In genomic region chr1:206663832-206664652, GRCh38 we compare ENCODE assay signal across 8 cellular contexts. TPM values are rescaled to one million over a fixed set of nuclear protein-coding genes. Genes with fewer than 3 reads are reported as not detected.
A peak's percentile ranks its signal among the peaks of the same experiment; 100 is the strongest.
DNase-seq lines count a peak whose midpoint lies in the region; ATAC-seq and TF ChIP-seq lines count a peak whose summit lies in the region.

No MANE protein-coding gene starts in this region.

- no peak for TF ChIP-seq EP300 in ovary (IDR thresholded peaks at IDR 0.05)

- DNase-seq in AG09319 (ENCODE audit: extremely low read depth, low read depth), result peak; percentile 25
- peak; percentile 67 for DNase-seq in GM19238 (ENCODE audit: insufficient read length, low spot score)
- no peak for DNase-seq in LNCaP clone FGC (ENCODE audit: low read depth)
- DNase-seq in RWPE2 (ENCODE audit: low spot score), result no peak
- peak; percentile 46 for DNase-seq in activated T-helper 9 cell treated with anti-CD3 and anti-CD28 coated beads, Interleukin-2, amount 50 U/mL, for 16 hours (ENCODE audit: low read depth)
- DNase-seq in glomerular endothelial cell (ENCODE audit: extremely low read depth, low read depth, low spot score), result peak; percentile 33
- DNase-seq in ovary, result peak; percentile 55 to 78 (median 65)
- peak; percentile 77 for DNase-seq in type B pancreatic cell (ENCODE audit: extremely low spot score, unreplicated experiment)

- H3K9me3 ChIP-seq in RWPE2 (ENCODE audit: severe bottlenecking), result no peaks in the 10 kb centered on the region
- no peaks in the 10 kb centered on the region for H3K9me3 ChIP-seq in ovary

- peak overlapping the region; percentile 77 for H3K4me3 Mint-ChIP-seq in type B pancreatic cell

- peaks cover 61% of the 10 kb centered on the region for H3K27me3 Mint-ChIP-seq in type B pancreatic cell

- no peaks in the 10 kb centered on the region for H3K9me3 Mint-ChIP-seq in type B pancreatic cell

- H3K4me1 ChIP-seq in RWPE2 (ENCODE audit: insufficient read depth, poor library complexity, severe bottlenecking), result no peaks in the 10 kb centered on the region
- peaks cover 5% of the 10 kb centered on the region for H3K4me1 ChIP-seq in ovary (ENCODE audit: insufficient read depth)

- H3K36me3 Mint-ChIP-seq in type B pancreatic cell, result no peaks in the 10 kb centered on the region

- peak; percentile 77 for ATAC-seq in RWPE2 (ENCODE audit: low read depth)

- H3K36me3 ChIP-seq in RWPE2 (ENCODE audit: low read depth) (no peaks in the 10 kb centered on the region), ovary (no peaks in the 10 kb centered on the region)

- H3K4me3 ChIP-seq in LNCaP clone FGC (ENCODE audit: low read depth, low read length) (no peak overlapping the region), RWPE2 (ENCODE audit: severe bottlenecking) (no peak overlapping the region), ovary (no peak overlapping the region)

- WGBS in ovary, 3 donors, result 6 to 10% (median 9%) methylated on average over 20 of the region's 20 CpGs

- no peaks in the 10 kb centered on the region for H3K27me3 ChIP-seq in RWPE2 (ENCODE audit: insufficient read depth, poor library complexity, severe bottlenecking)
- no peaks in the 10 kb centered on the region for H3K27me3 ChIP-seq in ovary

- TF ChIP-seq POLR2A in ovary (IDR thresholded peaks at IDR 0.05), result no peak

- intact Hi-C loops in ovary (cut with DNase I), result loop anchor here (2.0 to 10.0 kb wide), 4 partner anchors 29 to 179 kb away; partner anchors contain the start of gene DYRK3 (in 3 of the 4)

- H3K27ac ChIP-seq in RWPE2 (ENCODE audit: poor library complexity, severe bottlenecking) (no peak overlapping the region), ovary (no peak overlapping the region)

- no peak overlapping the region for H3K27ac Mint-ChIP-seq in type B pancreatic cell

- H3K4me1 Mint-ChIP-seq in type B pancreatic cell (ENCODE audit: unreplicated experiment), result no peaks in the 10 kb centered on the region

- peak; percentile 69 for TF ChIP-seq CTCF in AG09319 (IDR thresholded peaks at IDR 0.05; ENCODE audit: low read depth, low read length)
- TF ChIP-seq CTCF in LNCaP clone FGC (IDR thresholded peaks at IDR 0.05; ENCODE audit: control insufficient read depth, extremely low read depth, insufficient read depth), result peak; percentile 63
- peak; percentile 87 for TF ChIP-seq CTCF in RWPE2 (IDR thresholded peaks at IDR 0.05; ENCODE audit: poor library complexity, severe bottlenecking)
- peak; percentile 66 to 85 (median 81) for TF ChIP-seq CTCF in ovary (IDR thresholded peaks at IDR 0.05)
- TF ChIP-seq CTCF in type B pancreatic cell (conservative IDR thresholded peaks at IDR 0.05), result peak; percentile 95

RNA-seq across cellular contexts. Expression of gene MAPKAPK2, which starts 20.7 kb away (rescaled TPM):
- total RNA-seq in glomerular endothelial cell (60.4 and 64.2 TPM in 2 replicates), ovary (10 to 100 TPM; 28.4 to 71.2 (median 66.2) TPM), type B pancreatic cell (ENCODE audit: low replicate concordance) (62.3 and 63.1 TPM in 2 replicates)
- polyA plus RNA-seq in ovary, result 10 to 100 TPM; 34.5 to 64.7 TPM

RNA-seq across cellular contexts. Expression of gene DYRK3, which starts 28.7 kb away (rescaled TPM):
- 13.3 and 15.8 TPM in 2 replicates for total RNA-seq in glomerular endothelial cell
- 10 to 100 TPM in 4 of 7 donors, 1 to 10 TPM in 3; 5.5 to 15.0 (median 10.1) TPM for total RNA-seq in ovary
- polyA plus RNA-seq in ovary, result 10 to 100 TPM in 1 of 2 donors, 1 to 10 TPM in 1; 5.6 to 16.2 TPM
- total RNA-seq in type B pancreatic cell (ENCODE audit: low replicate concordance), result 1.0 and 7.2 TPM in 2 replicates

RNA-seq across cellular contexts. Expression of gene EIF2D, which starts 51.8 kb away (rescaled TPM):
- total RNA-seq in glomerular endothelial cell, result 39.8 and 44.9 TPM in 2 replicates
- total RNA-seq in ovary, result 10 to 100 TPM; 46.4 to 72.8 (median 53.5) TPM
- 10 to 100 TPM; 63.4 to 90.0 TPM for polyA plus RNA-seq in ovary
- 38.2 and 45.7 TPM in 2 replicates for total RNA-seq in type B pancreatic cell (ENCODE audit: low replicate concordance)

Comparison
In these comparisons a context has a peak if more than half of its experiments do, and no peak if none do; other contexts are left out.
1. DNase-seq: peak in AG09319 (single experiment), GM19238 (single experiment), activated T-helper 9 cell treated with anti-CD3 and anti-CD28 coated beads, Interleukin-2, amount 50 U/mL, for 16 hours (single experiment), glomerular endothelial cell (single experiment), ovary (5 of 5) and type B pancreatic cell (single experiment); none in LNCaP clone FGC (single experiment) and RWPE2 (single experiment).
2. Peak in every context shown above with its lines, with median percentiles within 50 percentile points of each other: CTCF ChIP-seq.